Comparison of ENCODE assay signal across 1 cellular context in the genomic region with DNA sequence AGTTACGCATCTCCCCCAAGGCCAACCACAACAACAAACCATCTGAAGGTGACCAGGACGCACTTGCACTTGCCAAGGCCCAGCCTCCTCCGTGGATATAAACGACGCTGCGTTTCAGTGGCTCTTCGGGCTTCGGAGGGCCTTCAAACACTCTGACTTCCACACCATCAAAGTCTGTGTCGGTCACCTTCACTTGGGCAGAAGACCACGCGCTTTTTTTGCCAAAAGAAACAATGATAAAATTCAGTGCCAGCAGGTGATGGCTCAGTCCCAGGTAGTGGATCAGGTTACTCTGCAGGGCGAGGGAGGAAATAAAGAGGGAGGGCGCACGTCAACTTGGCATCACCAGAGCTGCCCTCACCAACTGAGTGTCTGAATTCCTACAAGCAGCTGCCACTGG.
TF ChIP-seq lines count a peak whose summit lies in the region.

No MANE protein-coding gene starts in this region.

TF ChIP-seq in HEK293, 187 proteins besides CTCF, POLR2A, EP300 and RAD21 (continued from another document):
- TF ChIP-seq ZNF600 (tag by site-specific recombination; IDR thresholded peaks at IDR 0.05), result peak; percentile 42; the same call in 1 of the 2 replicates
